35 cellular contexts compared by ENCODE assay signal in genomic region chr11:101326141-101326540, GRCh38.
"Had no signal": no experiment of that assay in that cellular context is flagged by ENCODE, and none has a peak within 500 bp of the region (broad histone marks: within the 10 kb centered on the region; RNA-seq: fewer than 3 reads in every experiment).

No MANE protein-coding gene starts in this region.

- H3K27me3 Mint-ChIP-seq: activated B cell treated with CpG ODN at 0.5 μM for 24 hours; activated CD4-positive, alpha-beta memory T cell treated with anti-CD3 and anti-CD28 coated beads for 36 hours; activated CD4-positive, alpha-beta T cell treated with anti-CD3 and anti-CD28 coated beads, Interleukin-2, amount 10 ng/mL, durations not matched to agents 24 days and 14 days; activated CD8-positive, alpha-beta T cell treated with anti-CD3 and anti-CD28 coated beads for 36 hours; activated naive CD8-positive, alpha-beta T cell treated with anti-CD3 and anti-CD28 coated beads for 36 hours; activated T-helper 17 cell treated with anti-CD3 and anti-CD28 coated beads, Interleukin-2, amount 50 U/mL, for 72 hours had no signal

- H3K9me3 Mint-ChIP-seq: activated B cell treated with CpG ODN at 0.5 μM for 24 hours; T-helper 1 cell treated with Interleukin-12 subunit alpha and Interleukin-12 subunit beta and Interleukin-4 antibody, amounts not matched to agents 30 μg/mL and 1 μg/mL, for 36 hours had no signal

- H3K27me3 ChIP-seq: adrenal gland, body of pancreas, brain microvascular endothelial cell, breast epithelium had no signal

- H3K9me3 ChIP-seq: adrenal gland, body of pancreas, breast epithelium had no signal

- H3K4me1 ChIP-seq: adrenal gland, body of pancreas, breast epithelium had no signal

- H3K27ac ChIP-seq: adrenal gland, body of pancreas, brain microvascular endothelial cell, VCaP had no signal

- H3K27ac Mint-ChIP-seq: activated B cell treated with CpG ODN at 0.5 μM for 24 hours; activated CD4-positive, alpha-beta memory T cell treated with anti-CD3 and anti-CD28 coated beads for 36 hours; activated CD4-positive, alpha-beta T cell treated with anti-CD3 and anti-CD28 coated beads, Interleukin-2, amount 10 ng/mL, durations not matched to agents 24 days and 14 days; activated CD8-positive, alpha-beta T cell treated with anti-CD3 and anti-CD28 coated beads for 36 hours; activated naive CD4-positive, alpha-beta T cell treated with anti-CD3 and anti-CD28 coated beads for 36 hours; activated naive CD4-positive, alpha-beta T cell treated with anti-CD3 and anti-CD28 coated beads, Interleukin-2, amount 50 U/mL, for 72 hours; activated naive CD8-positive, alpha-beta T cell treated with anti-CD3 and anti-CD28 coated beads for 36 hours; activated T-cell treated with anti-CD3 and anti-CD28 coated beads, Interleukin-2, amount 50 U/mL, for 72 hours; activated T-helper 17 cell treated with anti-CD3 and anti-CD28 coated beads, Interleukin-2, amount 50 U/mL, for 72 hours; T-helper 1 cell treated with Interleukin-12 subunit alpha and Interleukin-12 subunit beta and Interleukin-4 antibody, amounts not matched to agents 30 μg/mL and 1 μg/mL, for 36 hours; T-helper 2 cell treated with Interferon-gamma antibody and Interleukin-4, amounts not matched to agents 5 μg/mL and 100 μg/mL, for 36 hours had no signal

- H3K4me3 ChIP-seq: adrenal gland, body of pancreas, breast epithelium had no signal

- H3K4me3 Mint-ChIP-seq: activated B cell treated with CpG ODN at 0.5 μM for 24 hours; activated CD4-positive, alpha-beta memory T cell treated with anti-CD3 and anti-CD28 coated beads for 36 hours; activated CD4-positive, alpha-beta T cell treated with anti-CD3 and anti-CD28 coated beads, Interleukin-2, amount 10 ng/mL, durations not matched to agents 24 days and 14 days; activated CD8-positive, alpha-beta T cell treated with anti-CD3 and anti-CD28 coated beads for 36 hours; activated naive CD4-positive, alpha-beta T cell treated with anti-CD3 and anti-CD28 coated beads for 36 hours; activated naive CD8-positive, alpha-beta T cell treated with anti-CD3 and anti-CD28 coated beads for 36 hours; activated T-cell treated with anti-CD3 and anti-CD28 coated beads, Interleukin-2, amount 50 U/mL, for 4 hours; activated T-cell treated with anti-CD3 and anti-CD28 coated beads, Interleukin-2, amount 50 U/mL, for 72 hours; activated T-helper 1 cell treated with anti-CD3 and anti-CD28 coated beads, Interleukin-12 subunit alpha, Interleukin-12 subunit beta, Interleukin-2, Interleukin-4 antibody, amounts not matched to agents 30 ng/mL and 10 ng/mL and 1 ng/mL, durations not matched to agents 14 hours and 24 hours and 36 hours; activated T-helper 17 cell treated with anti-CD3 and anti-CD28 coated beads, Interleukin-2, amount 50 U/mL, for 72 hours; T-helper 1 cell treated with Interleukin-12 subunit alpha and Interleukin-12 subunit beta and Interleukin-4 antibody, amounts not matched to agents 30 μg/mL and 1 μg/mL, for 36 hours; T-helper 2 cell treated with Interferon-gamma antibody and Interleukin-4, amounts not matched to agents 5 μg/mL and 100 μg/mL, for 36 hours had no signal

- H3K36me3 Mint-ChIP-seq: activated CD4-positive, alpha-beta memory T cell treated with anti-CD3 and anti-CD28 coated beads for 36 hours; activated naive CD4-positive, alpha-beta T cell treated with anti-CD3 and anti-CD28 coated beads, Interleukin-2, amount 50 U/mL, for 72 hours; activated naive CD8-positive, alpha-beta T cell treated with anti-CD3 and anti-CD28 coated beads for 36 hours had no signal

- DNase-seq: activated B cell treated with CpG ODN at 0.5 μM for 24 hours; activated CD4-positive, alpha-beta memory T cell treated with anti-CD3 and anti-CD28 coated beads for 36 hours; activated CD4-positive, alpha-beta T cell treated with anti-CD3 and anti-CD28 coated beads for 4 hours; activated CD4-positive, alpha-beta T cell treated with anti-CD3 and anti-CD28 coated beads, Interleukin-2, amount 10 ng/mL, durations not matched to agents 24 days and 14 days; activated CD4-positive, alpha-beta T cell treated with anti-CD3 and anti-CD28 coated beads, Interleukin-2, amount 50 U/mL, for 1 hour; activated CD4-positive, alpha-beta T cell treated with anti-CD3 and anti-CD28 coated beads, Interleukin-2, amount 50 U/mL, for 4 hours; activated CD4-positive, CD25-positive, alpha-beta regulatory T cell treated with anti-CD3 and anti-CD28 coated beads, Interleukin-2, amount 50 U/mL, for 72 hours; activated CD8-positive, alpha-beta memory T cell treated with anti-CD3 and anti-CD28 coated beads, Interleukin-2, amount 50 U/mL, for 4 hours; activated CD8-positive, alpha-beta T cell treated with anti-CD3 and anti-CD28 coated beads for 36 hours; activated effector memory CD4-positive, alpha-beta T cell treated with anti-CD3 and anti-CD28 coated beads, Interleukin-2, amount 50 U/mL, for 16 hours; activated gamma-delta T cell treated with Interleukin-2 at 50 U/mL for 16 hours; activated naive CD4-positive, alpha-beta T cell; activated naive CD4-positive, alpha-beta T cell treated with anti-CD3 and anti-CD28 coated beads for 36 hours; activated naive CD4-positive, alpha-beta T cell treated with anti-CD3 and anti-CD28 coated beads, Interleukin-2, amount 50 U/mL, for 16 hours; activated naive CD8-positive, alpha-beta T cell treated with anti-CD3 and anti-CD28 coated beads for 36 hours; activated T-cell treated with anti-CD3 and anti-CD28 coated beads for 4 hours; activated T-cell treated with anti-CD3 and anti-CD28 coated beads, Interleukin-2, amount 50 U/mL, for 1 hour; activated T-cell treated with anti-CD3 and anti-CD28 coated beads, Interleukin-2, amount 50 U/mL, for 4 hours; activated T-cell treated with anti-CD3 and anti-CD28 coated beads, Interleukin-2, amount 50 U/mL, for 72 hours; adrenal gland; amniotic stem cell; aorta; body of pancreas; brain microvascular endothelial cell; central memory CD4-positive, alpha-beta T cell; T-helper 1 cell; T-helper 2 cell; T-helper 9 cell had no signal

- H3K4me1 Mint-ChIP-seq: activated B cell treated with CpG ODN at 0.5 μM for 24 hours; activated CD4-positive, alpha-beta T cell treated with anti-CD3 and anti-CD28 coated beads, Interleukin-2, amount 10 ng/mL, durations not matched to agents 24 days and 14 days; activated naive CD8-positive, alpha-beta T cell treated with anti-CD3 and anti-CD28 coated beads for 36 hours; activated T-helper 17 cell treated with anti-CD3 and anti-CD28 coated beads, Interleukin-2, amount 50 U/mL, for 72 hours had no signal

- H3K36me3 ChIP-seq: adrenal gland, brain microvascular endothelial cell, breast epithelium had no signal
